Comparison of ENCODE assay signal across 8 cellular contexts in genomic region chr4:55397521-55398321, GRCh38. TPM values are rescaled to one million over a fixed set of nuclear protein-coding genes. Genes with fewer than 3 reads are reported as not detected.
DNase-seq lines count a peak whose midpoint lies in the region; ATAC-seq and TF ChIP-seq lines count a peak whose summit lies in the region.

No MANE protein-coding gene starts in this region.

- TF ChIP-seq CTCF in choroid plexus epithelial cell (conservative IDR thresholded peaks at IDR 0.05; ENCODE audit: low read depth, low read length), result no peak

- no peaks in the 10 kb centered on the region for H3K27me3 ChIP-seq in aorta (ENCODE audit: control insufficient read depth in 1 of 2, insufficient read depth in 2 of 2, low read length in 1 of 2)

- no peak overlapping the region for H3K27ac ChIP-seq in mesodermal cell (ENCODE audit: low read depth, low read length, severe bottlenecking)
- peak overlapping the region; percentile 76 to 83 for H3K27ac ChIP-seq in aorta (ENCODE audit: low read depth in 1 of 2, low read length in 2 of 2)

- 9 to 25% methylated on average over 8 to 9 of the region's 15 CpGs for WGBS in mesodermal cell (ENCODE audit: insufficient coverage in 2 of 2), 2 experiments
- WGBS in aorta, 2 donors, result 5 to 6% methylated on average over 15 of the region's 15 CpGs

- H3K4me1 ChIP-seq in mesodermal cell (ENCODE audit: control insufficient read depth, insufficient read depth, low read length, poor library complexity, severe bottlenecking) (no peaks in the 10 kb centered on the region), aorta (ENCODE audit: control insufficient read depth in 1 of 2, insufficient read depth in 2 of 2, low read length in 2 of 2) (no peaks in the 10 kb centered on the region)

- H3K4me3 ChIP-seq in choroid plexus epithelial cell (ENCODE audit: low read depth, low read length) (peak overlapping the region; percentile 74), mesodermal cell (ENCODE audit: extremely low read depth, insufficient read depth, low read length, poor library complexity, severe bottlenecking) (peak overlapping the region; percentile 91), aorta (ENCODE audit: low read length in 2 of 2) (peak overlapping the region; percentile 97 to 99)

- H3K9me3 ChIP-seq in mesodermal cell (ENCODE audit: control insufficient read depth, low read length), result no peaks in the 10 kb centered on the region
- no peaks in the 10 kb centered on the region for H3K9me3 ChIP-seq in aorta (ENCODE audit: control insufficient read depth, low read length)

- H3K36me3 ChIP-seq in mesodermal cell (ENCODE audit: control insufficient read depth, insufficient read depth, low read length), result peaks cover 27% of the 10 kb centered on the region
- H3K36me3 ChIP-seq in aorta (ENCODE audit: control insufficient read depth in 1 of 2, insufficient read depth in 2 of 2, low read length in 1 of 2), result no peaks in the 10 kb centered on the region

- ATAC-seq in aorta (ENCODE audit: low FRiP score) (peak; percentile 53), GM19328 (IDR thresholded peaks at IDR 0.05; ENCODE audit: unreplicated experiment) (no peak)

- DNase-seq in NCI-H748 (lab: John Stamatoyannopoulos, UW; ENCODE audit: unreplicated experiment) (peak; percentile 38), NCI-H748 treated with DMSO at 0.1 percent for 48 hours (lab: John Stamatoyannopoulos, UW) (no peak), NCI-H226 (peak; percentile 59), choroid plexus epithelial cell (ENCODE audit: low read depth) (peak; percentile 88), aorta (no peak), NK-92 (lab: John Stamatoyannopoulos, UW; ENCODE audit: unreplicated experiment) (no peak)

- intact Hi-C loops in aorta (cut with DNase I), result loop anchor here (2.0 to 5.0 kb wide), 3 partner anchors 39 to 150 kb away; partner anchors contain the start of genes CLOCK (in 1 of the 2) and SRD5A3 (in 1 of the 2)

RNA-seq across cellular contexts. Expression of gene TMEM165, which starts 2.0 kb away (rescaled TPM):
- 76.6 TPM for polyA plus RNA-seq in mesodermal cell (2013, experiment 1 of 2)
- 71.7 TPM for polyA plus RNA-seq in mesodermal cell (2013, experiment 2 of 2)
- total RNA-seq in aorta, result 100 to 1,000 TPM; 183 to 204 TPM
- 10 to 100 TPM; 38.6 to 83.4 TPM for polyA plus RNA-seq in aorta

RNA-seq across cellular contexts. Expression of gene SRD5A3, which starts 51.7 kb away (rescaled TPM):
- 22.1 TPM for polyA plus RNA-seq in mesodermal cell (2013, experiment 1 of 2)
- polyA plus RNA-seq in mesodermal cell (2013, experiment 2 of 2), result 16.7 TPM
- total RNA-seq in aorta, result 10 to 100 TPM in 1 of 2 donors, 1 to 10 TPM in 1; 8.4 to 11.7 TPM
- 1 to 10 TPM; 6.1 to 7.8 TPM for polyA plus RNA-seq in aorta

Comparison
In these comparisons a context has a peak if more than half of its experiments do, and no peak if none do; other contexts are left out.
1. DNase-seq: peak in NCI-H748 (single experiment), NCI-H226 (single experiment) and choroid plexus epithelial cell (single experiment); none in NCI-H748 treated with DMSO at 0.1 percent for 48 hours (single experiment), aorta (0 of 2) and NK-92 (single experiment).
2. Peak in every context shown above with its lines, with median percentiles within 50 percentile points of each other: H3K4me3 ChIP-seq.